In genomic region chr17:75785016-75785769, GRCh38 we compare ENCODE assay signal across 8 cellular contexts. TPM values are rescaled to one million over a fixed set of nuclear protein-coding genes. Genes with fewer than 3 reads are reported as not detected.
DNase-seq lines count a peak whose midpoint lies in the region; ATAC-seq lines count a peak whose summit lies in the region.

No MANE protein-coding gene starts in this region.

- peak; percentile 28 for ATAC-seq in GM18858 (IDR thresholded peaks at IDR 0.05; ENCODE audit: unreplicated experiment)
- ATAC-seq in HG03095 (IDR thresholded peaks at IDR 0.05; ENCODE audit: unreplicated experiment), result peak; percentile 37
- peak; percentile 47 for ATAC-seq in activated CD4-positive, alpha-beta T cell treated with anti-CD3 and anti-CD28 coated beads for 36 hours

- H3K27ac Mint-ChIP-seq in activated CD4-positive, alpha-beta T cell treated with anti-CD3 and anti-CD28 coated beads for 36 hours, result peak overlapping the region; percentile 100

- no peaks in the 10 kb centered on the region for H3K9me3 Mint-ChIP-seq in activated CD4-positive, alpha-beta T cell treated with anti-CD3 and anti-CD28 coated beads for 36 hours (ENCODE audit: low read depth)

- no peaks in the 10 kb centered on the region for H3K27me3 Mint-ChIP-seq in activated CD4-positive, alpha-beta T cell treated with anti-CD3 and anti-CD28 coated beads for 36 hours

- intact Hi-C loops in activated CD4-positive, alpha-beta T cell treated with anti-CD3 and anti-CD28 coated beads for 36 hours (cut with DNase I, micrococcal nuclease), result loop anchor here (1.0 to 10.0 kb wide), 8 partner anchors 42 to 942 kb away; partner anchors contain the start of genes ACOX1 (in 1 of the 2), GGA3 (in 1 of the 2), JMJD6 (in 1 of the 2) and METTL23 (in 1 of the 2)

- peaks cover 49% of the 10 kb centered on the region for H3K4me1 Mint-ChIP-seq in activated CD4-positive, alpha-beta T cell treated with anti-CD3 and anti-CD28 coated beads for 36 hours

- H3K4me3 Mint-ChIP-seq in activated CD4-positive, alpha-beta T cell treated with anti-CD3 and anti-CD28 coated beads for 36 hours, result peak overlapping the region; percentile 91

- H3K36me3 Mint-ChIP-seq in activated CD4-positive, alpha-beta T cell treated with anti-CD3 and anti-CD28 coated beads for 36 hours (ENCODE audit: low read depth), result peaks cover 10% of the 10 kb centered on the region

- CTCF ChIA-PET in activated CD4-positive, alpha-beta T cell treated with anti-CD3 and anti-CD28 coated beads for 36 hours (lab: Charles Lee), result interaction anchor here (0.8 to 3.8 kb wide), 13 partner anchors 9 to 93 kb away, joined by 3 to 21 read pairs (median 5); partner anchors contain the start of gene GALK1

- POLR2A ChIA-PET in activated CD4-positive, alpha-beta T cell treated with anti-CD3 and anti-CD28 coated beads for 36 hours (lab: Charles Lee), result interaction anchor here (0.5 to 5.1 kb wide), 9 partner anchors 11 to 406 kb away, joined by 3 to 45 read pairs (median 5); partner anchors contain the start of gene GALK1

- DNase-seq in AG08396 (ENCODE audit: low spot score) (peak; percentile 94), NCI-H345 (lab: John Stamatoyannopoulos, UW) (peak; percentile 93), ecto neural progenitor cell (ENCODE audit: low spot score) (peak; percentile 98), lung microvascular endothelial cell (ENCODE audit: low read depth in 2 of 2) (peak; percentile 91 to 95)
- peak; percentile 95 for DNase-seq in activated CD4-positive, alpha-beta T cell treated with anti-CD3 and anti-CD28 coated beads for 36 hours
- DNase-seq in stimulated activated CD4-positive, alpha-beta T cell treated with anti-CD3 and anti-CD28 coated beads, TNF-alpha, amount 100 ng/mL, for 24 hours (ENCODE audit: low read depth in 3 of 3), result peak; percentile 78 to 86 (median 81)

RNA-seq across cellular contexts. Expression of gene UNK, which starts 0.6 kb away (rescaled TPM):
- 10 to 100 TPM; 24.5 to 33.7 TPM for total RNA-seq in activated CD4-positive, alpha-beta T cell treated with anti-CD3 and anti-CD28 coated beads for 36 hours
- 5.2 and 9.1 TPM in 2 replicates for total RNA-seq in lung microvascular endothelial cell

RNA-seq across cellular contexts. Expression of gene GALK1, which starts 20.2 kb away (rescaled TPM):
- 10 to 100 TPM; 50.3 to 63.2 TPM for total RNA-seq in activated CD4-positive, alpha-beta T cell treated with anti-CD3 and anti-CD28 coated beads for 36 hours
- total RNA-seq in lung microvascular endothelial cell, result 101 TPM in 2 replicates

RNA-seq across cellular contexts. Expression of gene UNC13D, which starts 59.0 kb away (rescaled TPM):
- total RNA-seq in activated CD4-positive, alpha-beta T cell treated with anti-CD3 and anti-CD28 coated beads for 36 hours, result 100 to 1,000 TPM; 106 to 133 TPM
- 3.8 and 5.2 TPM in 2 replicates for total RNA-seq in lung microvascular endothelial cell

Comparison
In these comparisons a context has a peak if more than half of its experiments do, and no peak if none do; other contexts are left out.
1. Peak in every context shown above with its lines: DNase-seq and ATAC-seq.
2. RNA of gene UNC13D, which starts 59.0 kb away (total RNA-seq): 106 to 133 TPM in activated CD4-positive, alpha-beta T cell treated with anti-CD3 and anti-CD28 coated beads for 36 hours; 3.8 to 5.2 TPM in lung microvascular endothelial cell; every median in the first group is over 10 times any median in the second.